In genomic region chr17:80339118-80339517, GRCh38 we compare ENCODE assay signal across 14 cellular contexts.
"Had no signal": no experiment of that assay in that cellular context is flagged by ENCODE, and none has a peak within 500 bp of the region (broad histone marks: within the 10 kb centered on the region; RNA-seq: fewer than 3 reads in every experiment).

No MANE protein-coding gene starts in this region.

- H3K27ac ChIP-seq: brain microvascular endothelial cell had no signal

- H3K4me3 ChIP-seq: lung had no signal

- H3K4me1 Mint-ChIP-seq: activated B cell treated with CpG ODN at 0.5 μM for 24 hours, nephron had no signal

- DNase-seq: activated B cell treated with CpG ODN at 0.5 μM for 24 hours; activated CD4-positive, alpha-beta T cell treated with anti-CD3 and anti-CD28 coated beads, Interleukin-2, amount 10 ng/mL, durations not matched to agents 24 days and 14 days; activated naive CD4-positive, alpha-beta T cell treated with anti-CD3 and anti-CD28 coated beads, Interleukin-2, amount 10 ng/mL, durations not matched to agents 7 days and 5 days; activated T-cell treated with anti-CD3 and anti-CD28 coated beads, Interleukin-2, amount 50 U/mL, for 1 hour; amniotic stem cell; brain microvascular endothelial cell; stimulated activated CD4-positive, alpha-beta T cell treated with anti-CD3 and anti-CD28 coated beads, Interleukin-4, amount 100 ng/mL, for 1 hour; stimulated activated CD8-positive, alpha-beta memory T cell treated with anti-CD3 and anti-CD28 coated beads, Interleukin-4, amount 100 ng/mL, for 48 hours had no signal

- H3K27me3 ChIP-seq: brain microvascular endothelial cell had no signal

- H3K27me3 Mint-ChIP-seq: activated B cell treated with CpG ODN at 0.5 μM for 24 hours; activated CD4-positive, alpha-beta T cell treated with anti-CD3 and anti-CD28 coated beads, Interleukin-2, amount 10 ng/mL, durations not matched to agents 24 days and 14 days; activated naive CD4-positive, alpha-beta T cell treated with anti-CD3 and anti-CD28 coated beads, Interleukin-2, amount 10 ng/mL, durations not matched to agents 7 days and 5 days; stimulated activated naive CD8-positive, alpha-beta T cell treated with anti-CD3 and anti-CD28 coated beads, Interleukin-15, Interleukin-2, amounts not matched to agents 100 ng/mL and 50 ng/mL, for 24 hours had no signal

- ATAC-seq: esophagus mucosa, SK-N-SH treated with all-trans-retinoic acid at 6 μM for 48 hours had no signal

- H3K27ac Mint-ChIP-seq: activated B cell treated with CpG ODN at 0.5 μM for 24 hours; activated CD4-positive, alpha-beta T cell treated with anti-CD3 and anti-CD28 coated beads, Interleukin-2, amount 10 ng/mL, durations not matched to agents 24 days and 14 days; activated naive CD4-positive, alpha-beta T cell treated with anti-CD3 and anti-CD28 coated beads, Interleukin-2, amount 10 ng/mL, durations not matched to agents 7 days and 5 days; nephron; stimulated activated naive CD8-positive, alpha-beta T cell treated with anti-CD3 and anti-CD28 coated beads, Interleukin-15, Interleukin-2, amounts not matched to agents 100 ng/mL and 50 ng/mL, for 24 hours; T-helper 1 cell treated with Interleukin-12 subunit alpha and Interleukin-12 subunit beta and Interleukin-4 antibody, amounts not matched to agents 30 μg/mL and 1 μg/mL, for 36 hours had no signal

- H3K4me3 Mint-ChIP-seq: activated B cell treated with CpG ODN at 0.5 μM for 24 hours; activated CD4-positive, alpha-beta T cell treated with anti-CD3 and anti-CD28 coated beads, Interleukin-2, amount 10 ng/mL, durations not matched to agents 24 days and 14 days; activated naive CD4-positive, alpha-beta T cell treated with anti-CD3 and anti-CD28 coated beads, Interleukin-2, amount 10 ng/mL, durations not matched to agents 7 days and 5 days; nephron; stimulated activated naive CD8-positive, alpha-beta T cell treated with anti-CD3 and anti-CD28 coated beads, Interleukin-15, Interleukin-2, amounts not matched to agents 100 ng/mL and 50 ng/mL, for 24 hours; T-helper 1 cell treated with Interleukin-12 subunit alpha and Interleukin-12 subunit beta and Interleukin-4 antibody, amounts not matched to agents 30 μg/mL and 1 μg/mL, for 36 hours had no signal

- H3K9me3 Mint-ChIP-seq: activated B cell treated with CpG ODN at 0.5 μM for 24 hours; activated CD4-positive, alpha-beta T cell treated with anti-CD3 and anti-CD28 coated beads, Interleukin-2, amount 10 ng/mL, durations not matched to agents 24 days and 14 days; activated naive CD4-positive, alpha-beta T cell treated with anti-CD3 and anti-CD28 coated beads, Interleukin-2, amount 10 ng/mL, durations not matched to agents 7 days and 5 days; nephron; stimulated activated naive CD8-positive, alpha-beta T cell treated with anti-CD3 and anti-CD28 coated beads, Interleukin-15, Interleukin-2, amounts not matched to agents 100 ng/mL and 50 ng/mL, for 24 hours; T-helper 1 cell treated with Interleukin-12 subunit alpha and Interleukin-12 subunit beta and Interleukin-4 antibody, amounts not matched to agents 30 μg/mL and 1 μg/mL, for 36 hours had no signal
